Comparison of ENCODE assay signal across 8 cellular contexts in the genomic region with DNA sequence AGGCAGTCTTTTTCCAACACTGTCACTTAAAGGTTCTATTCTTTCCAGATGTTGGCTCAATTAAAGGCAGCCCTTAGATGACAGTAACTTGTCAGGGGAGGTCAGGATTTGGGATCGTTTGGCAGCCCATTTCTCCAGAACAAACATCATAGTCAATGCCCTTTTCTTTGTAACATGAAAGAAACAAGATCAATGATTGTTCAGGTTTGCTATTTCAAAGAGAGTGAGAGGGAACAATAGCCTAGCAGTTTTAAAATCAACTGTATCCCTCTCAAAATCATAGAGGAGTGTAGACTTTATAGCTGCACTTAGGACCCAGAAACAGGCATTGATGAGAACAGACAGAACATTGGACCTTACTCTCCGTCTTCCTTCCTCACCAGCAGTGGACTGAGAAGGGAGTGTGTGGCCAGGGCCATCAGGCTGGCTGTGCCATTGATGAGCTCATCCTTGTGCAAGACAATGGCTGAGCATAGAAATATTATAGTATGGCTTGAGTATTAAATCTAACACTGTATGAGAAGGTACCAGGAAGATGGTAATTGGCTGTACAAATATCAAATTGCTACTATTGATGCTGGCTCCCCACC.
"Had no signal": no experiment of that assay in that cellular context is flagged by ENCODE, and none has a peak within 500 bp of the region (broad histone marks: within the 10 kb centered on the region; RNA-seq: fewer than 3 reads in every experiment).

No MANE protein-coding gene starts in this region.

- H3K27ac Mint-ChIP-seq: HFFc6 had no signal

- H3K9me3 Mint-ChIP-seq: HFFc6 had no signal

- H3K27ac ChIP-seq: GM23248, HL-60 had no signal

- ATAC-seq: HCT116 had no signal

- H3K4me1 ChIP-seq: HAP-1 had no signal

- H3K36me3 ChIP-seq: HAP-1 had no signal

- H3K4me3 ChIP-seq: GM23248, HAP-1 had no signal

- DNase-seq: GM23248, GOT3, H7, HFFc6, IMR-90 had no signal

- H3K4me3 Mint-ChIP-seq: HFFc6 had no signal

- H3K9me3 ChIP-seq: HAP-1 had no signal
